Comparison of ENCODE assay signal across 22 cellular contexts in genomic region chr4:71094201-71094600, GRCh38.
"Had no signal": no experiment of that assay in that cellular context is flagged by ENCODE, and none has a peak within 500 bp of the region (broad histone marks: within the 10 kb centered on the region; RNA-seq: fewer than 3 reads in every experiment).

No MANE protein-coding gene starts in this region.

- H3K27ac Mint-ChIP-seq: progenitor cell of endocrine pancreas; stimulated activated naive B cell treated with anti-CD40 and anti-IgM and Interleukin-4, amounts not matched to agents 10 μg/mL and 1 μg/mL and 100 μg/mL, for 72 hours; stimulated activated naive CD8-positive, alpha-beta T cell treated with anti-CD3 and anti-CD28 coated beads, Interleukin-15, amount 100 ng/mL, for 72 hours had no signal

- H3K27me3 Mint-ChIP-seq: central memory CD8-positive, alpha-beta T cell; effector memory CD8-positive, alpha-beta T cell; progenitor cell of endocrine pancreas; stimulated activated naive CD8-positive, alpha-beta T cell treated with anti-CD3 and anti-CD28 coated beads, Interleukin-15, amount 100 ng/mL, for 72 hours had no signal

- H3K36me3 Mint-ChIP-seq: stimulated activated naive B cell treated with anti-CD40 and anti-IgM and Interleukin-4, amounts not matched to agents 10 μg/mL and 1 μg/mL and 100 μg/mL, for 72 hours had no signal

- H3K27me3 ChIP-seq: esophagus muscularis mucosa, gastrocnemius medialis, pancreas, testis, tibial nerve had no signal

- H3K36me3 ChIP-seq: esophagus muscularis mucosa, gastrocnemius medialis, pancreas, tibial nerve had no signal

- H3K9me3 Mint-ChIP-seq: central memory CD8-positive, alpha-beta T cell had no signal

- H3K27ac ChIP-seq: epithelial cell of prostate, esophagus muscularis mucosa, gastrocnemius medialis, pancreas, skin epidermis, testis, tibial nerve had no signal

- DNase-seq: effector memory CD8-positive, alpha-beta T cell; gastrocnemius medialis; kidney; left cardiac atrium; mammary epithelial cell; mucosa of descending colon; natural killer cell; nucleus accumbens; pancreas; stimulated activated CD4-positive, alpha-beta T cell treated with anti-CD3 and anti-CD28 coated beads, Interleukin-2, amount 100 ng/mL, for 24 hours; stimulated activated CD4-positive, alpha-beta T cell treated with anti-CD3 and anti-CD28 coated beads, Interleukin-4, amount 100 ng/mL, for 4 hours; stimulated activated naive B cell treated with anti-CD40 and anti-IgM and Interleukin-4, amounts not matched to agents 10 μg/mL and 1 μg/mL and 100 μg/mL, for 72 hours; stimulated activated naive CD8-positive, alpha-beta T cell treated with anti-CD3 and anti-CD28 coated beads, Interleukin-15, amount 100 ng/mL, for 72 hours; testis had no signal

- H3K4me3 Mint-ChIP-seq: central memory CD8-positive, alpha-beta T cell; neural crest cell; stimulated activated naive B cell treated with anti-CD40 and anti-IgM and Interleukin-4, amounts not matched to agents 10 μg/mL and 1 μg/mL and 100 μg/mL, for 72 hours; stimulated activated naive CD8-positive, alpha-beta T cell treated with anti-CD3 and anti-CD28 coated beads, Interleukin-15, amount 100 ng/mL, for 72 hours had no signal

- ATAC-seq: effector memory CD8-positive, alpha-beta T cell; mucosa of descending colon; natural killer cell; sciatic nerve; stimulated activated naive B cell treated with anti-CD40 and anti-IgM and Interleukin-4, amounts not matched to agents 10 μg/mL and 1 μg/mL and 100 μg/mL, for 72 hours; stimulated activated naive CD8-positive, alpha-beta T cell treated with anti-CD3 and anti-CD28 coated beads, Interleukin-15, amount 100 ng/mL, for 72 hours had no signal

- H3K9me3 ChIP-seq: gastrocnemius medialis, mucosa of descending colon, pancreas, testis had no signal

- H3K4me3 ChIP-seq: esophagus muscularis mucosa, gastrocnemius medialis, mucosa of descending colon, pancreas, skin epidermis, testis, tibial nerve had no signal

- H3K4me1 ChIP-seq: esophagus muscularis mucosa, testis, tibial nerve had no signal
